ENCODE assay signal across 13 cellular contexts in the genomic region with DNA sequence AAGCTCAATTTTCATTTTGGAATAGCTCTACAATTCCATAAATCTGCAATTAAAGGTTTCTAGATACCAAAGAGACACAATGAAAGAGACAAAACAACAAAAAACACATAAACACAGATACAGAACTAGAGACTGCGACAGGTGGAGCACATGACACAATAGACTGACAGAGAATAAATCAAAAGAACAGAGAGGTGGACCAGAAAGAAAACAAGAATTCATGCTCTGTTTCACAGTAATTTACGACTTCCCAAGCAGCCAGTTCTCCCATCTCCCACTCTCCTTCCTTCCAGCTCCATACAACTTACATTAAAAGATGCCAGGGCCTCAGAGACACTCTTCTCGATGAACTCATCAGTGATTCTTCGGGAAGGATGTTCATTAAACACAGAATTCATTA.
"Had no signal": no experiment of that assay in that cellular context is flagged by ENCODE, and none has a peak within 500 bp of the region (broad histone marks: within the 10 kb centered on the region; RNA-seq: fewer than 3 reads in every experiment).

No MANE protein-coding gene starts in this region.

- H3K4me1 Mint-ChIP-seq: brain had no signal

- ATAC-seq: activated CD4-positive, CD25-positive, alpha-beta regulatory T cell treated with anti-CD3 and anti-CD28 coated beads, Interleukin-2, amount 50 U/mL, for 24 hours; right lobe of liver; upper lobe of right lung had no signal

- H3K27me3 Mint-ChIP-seq: brain; naive B cell; stimulated activated naive CD8-positive, alpha-beta T cell treated with anti-CD3 and anti-CD28 coated beads, Interleukin-15, Interleukin-2, amounts not matched to agents 100 ng/mL and 50 ng/mL, for 24 hours had no signal

- H3K4me3 ChIP-seq: right lobe of liver, upper lobe of right lung had no signal

- H3K27ac Mint-ChIP-seq: stimulated activated naive CD8-positive, alpha-beta T cell treated with anti-CD3 and anti-CD28 coated beads, Interleukin-15, Interleukin-2, amounts not matched to agents 100 ng/mL and 50 ng/mL, for 24 hours had no signal

- H3K4me3 Mint-ChIP-seq: brain; naive B cell; stimulated activated naive CD8-positive, alpha-beta T cell treated with anti-CD3 and anti-CD28 coated beads, Interleukin-15, Interleukin-2, amounts not matched to agents 100 ng/mL and 50 ng/mL, for 24 hours had no signal

- H3K27ac ChIP-seq: right lobe of liver, upper lobe of right lung had no signal

- H3K4me1 ChIP-seq: upper lobe of right lung had no signal

- H3K9me3 Mint-ChIP-seq: brain; naive B cell; stimulated activated naive CD8-positive, alpha-beta T cell treated with anti-CD3 and anti-CD28 coated beads, Interleukin-15, Interleukin-2, amounts not matched to agents 100 ng/mL and 50 ng/mL, for 24 hours had no signal

- H3K27me3 ChIP-seq: right lobe of liver, upper lobe of right lung had no signal

- H3K9me3 ChIP-seq: right lobe of liver, upper lobe of right lung had no signal

- DNase-seq: activated CD4-positive, alpha-beta T cell treated with anti-CD3 and anti-CD28 coated beads, Interleukin-2, amount 50 U/mL, for 48 hours; activated naive CD4-positive, alpha-beta T cell treated with Interleukin-2 at 50 U/mL for 16 hours; amygdala; effector memory CD4-positive, alpha-beta T cell; hippocampal formation; naive B cell; nucleus accumbens; right lobe of liver; stimulated activated CD4-positive, alpha-beta T cell treated with anti-CD3 and anti-CD28 coated beads, Interleukin-1b, Interleukin-23, amount 100 ng/mL, for 48 hours; upper lobe of right lung had no signal
